Comparison of ENCODE assay signal across 27 cellular contexts in the genomic region with DNA sequence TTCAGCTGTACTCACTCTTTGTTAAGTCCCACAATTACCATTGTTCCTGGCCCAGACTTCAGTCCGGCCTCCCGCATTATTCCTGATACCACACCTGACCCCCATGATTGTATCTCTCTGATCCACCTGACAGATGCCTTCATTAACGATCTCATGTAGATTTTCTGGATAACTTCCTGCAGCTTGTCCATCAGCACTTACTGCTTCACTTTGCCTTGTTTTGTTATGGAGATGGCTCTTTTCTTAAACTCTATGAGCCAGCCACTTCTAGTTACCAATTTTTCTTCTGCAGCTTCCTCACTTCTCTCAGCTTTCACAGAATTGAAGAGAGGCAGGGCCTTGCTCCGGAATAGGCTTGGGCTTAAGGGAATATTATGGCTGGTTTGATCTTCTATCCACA.
"Had no signal": no experiment of that assay in that cellular context is flagged by ENCODE, and none has a peak within 500 bp of the region (broad histone marks: within the 10 kb centered on the region; RNA-seq: fewer than 3 reads in every experiment).

No MANE protein-coding gene starts in this region.

- H3K4me1 ChIP-seq: ascending aorta, heart left ventricle had no signal

- ATAC-seq: activated naive CD4-positive, alpha-beta T cell treated with anti-CD3 and anti-CD28 coated beads, Interleukin-2, amount 50 U/mL, for 72 hours; activated T-cell treated with anti-CD3 and anti-CD28 coated beads, Interleukin-2, amount 50 U/mL, for 72 hours; esophagus mucosa; heart left ventricle; T-helper 17 cell had no signal

- H3K4me3 ChIP-seq: ascending aorta, heart left ventricle had no signal

- DNase-seq: activated CD4-positive, alpha-beta memory T cell treated with anti-CD3 and anti-CD28 coated beads, Interleukin-2, amount 10 ng/mL, durations not matched to agents 7 days and 5 days; activated CD4-positive, alpha-beta T cell treated with anti-CD3 and anti-CD28 coated beads for 1 hour; activated CD4-positive, alpha-beta T cell treated with anti-CD3 and anti-CD28 coated beads for 4 hours; activated CD4-positive, alpha-beta T cell treated with anti-CD3 and anti-CD28 coated beads, Interleukin-2, amount 10 ng/mL, durations not matched to agents 7 days and 5 days; activated CD4-positive, alpha-beta T cell treated with anti-CD3 and anti-CD28 coated beads, Interleukin-2, amount 50 U/mL, for 4 hours; activated CD8-positive, alpha-beta memory T cell treated with anti-CD3 and anti-CD28 coated beads, Interleukin-2, amount 50 U/mL, for 48 hours; activated gamma-delta T cell; activated naive CD4-positive, alpha-beta T cell; activated naive CD4-positive, alpha-beta T cell treated with anti-CD3 and anti-CD28 coated beads, Interleukin-2, amount 10 ng/mL, durations not matched to agents 7 days and 5 days; activated naive CD8-positive, alpha-beta T cell treated with anti-CD3 and anti-CD28 coated beads, Interleukin-2, amount 10 ng/mL, durations not matched to agents 7 days and 5 days; activated T-cell treated with anti-CD3 and anti-CD28 coated beads for 4 hours; activated T-cell treated with anti-CD3 and anti-CD28 coated beads, Interleukin-2, amount 50 U/mL, for 24 hours; activated T-cell treated with anti-CD3 and anti-CD28 coated beads, Interleukin-2, amount 50 U/mL, for 72 hours; cortex of kidney; dermis blood vessel endothelial cell; effector CD8-positive, alpha-beta T cell; foreskin fibroblast; glutamatergic neuron; heart left ventricle; T-helper 1 cell; T-helper 17 cell; T1000 had no signal

- H3K27ac Mint-ChIP-seq: activated CD4-positive, alpha-beta memory T cell treated with anti-CD3 and anti-CD28 coated beads, Interleukin-2, amount 10 ng/mL, durations not matched to agents 7 days and 5 days; activated CD4-positive, alpha-beta T cell treated with anti-CD3 and anti-CD28 coated beads, Interleukin-2, amount 10 ng/mL, durations not matched to agents 7 days and 5 days; activated naive CD4-positive, alpha-beta T cell treated with anti-CD3 and anti-CD28 coated beads, Interleukin-2, amount 10 ng/mL, durations not matched to agents 7 days and 5 days; activated naive CD4-positive, alpha-beta T cell treated with anti-CD3 and anti-CD28 coated beads, Interleukin-2, amount 50 U/mL, for 72 hours; activated naive CD8-positive, alpha-beta T cell treated with anti-CD3 and anti-CD28 coated beads, Interleukin-2, amount 10 ng/mL, durations not matched to agents 7 days and 5 days; activated T-cell treated with anti-CD3 and anti-CD28 coated beads, Interleukin-2, amount 50 U/mL, for 24 hours; activated T-cell treated with anti-CD3 and anti-CD28 coated beads, Interleukin-2, amount 50 U/mL, for 72 hours; brain; T-helper 17 cell; T-helper 2 cell treated with Interferon-gamma antibody and Interleukin-4, amounts not matched to agents 5 μg/mL and 100 μg/mL, for 36 hours had no signal

- H3K27me3 Mint-ChIP-seq: activated CD4-positive, alpha-beta memory T cell treated with anti-CD3 and anti-CD28 coated beads, Interleukin-2, amount 10 ng/mL, durations not matched to agents 7 days and 5 days; activated CD4-positive, alpha-beta T cell treated with anti-CD3 and anti-CD28 coated beads, Interleukin-2, amount 10 ng/mL, durations not matched to agents 7 days and 5 days; activated naive CD4-positive, alpha-beta T cell treated with anti-CD3 and anti-CD28 coated beads, Interleukin-2, amount 10 ng/mL, durations not matched to agents 7 days and 5 days; activated naive CD8-positive, alpha-beta T cell treated with anti-CD3 and anti-CD28 coated beads, Interleukin-2, amount 10 ng/mL, durations not matched to agents 7 days and 5 days; activated T-cell treated with anti-CD3 and anti-CD28 coated beads, Interleukin-2, amount 50 U/mL, for 24 hours; brain; T-helper 17 cell had no signal

- H3K27ac ChIP-seq: ascending aorta, heart left ventricle had no signal

- H3K4me3 Mint-ChIP-seq: activated CD4-positive, alpha-beta memory T cell treated with anti-CD3 and anti-CD28 coated beads, Interleukin-2, amount 10 ng/mL, durations not matched to agents 7 days and 5 days; activated CD4-positive, alpha-beta T cell treated with anti-CD3 and anti-CD28 coated beads, Interleukin-2, amount 10 ng/mL, durations not matched to agents 7 days and 5 days; activated naive CD4-positive, alpha-beta T cell treated with anti-CD3 and anti-CD28 coated beads, Interleukin-2, amount 10 ng/mL, durations not matched to agents 7 days and 5 days; activated naive CD8-positive, alpha-beta T cell treated with anti-CD3 and anti-CD28 coated beads, Interleukin-2, amount 10 ng/mL, durations not matched to agents 7 days and 5 days; activated T-cell treated with anti-CD3 and anti-CD28 coated beads, Interleukin-2, amount 50 U/mL, for 24 hours; activated T-cell treated with anti-CD3 and anti-CD28 coated beads, Interleukin-2, amount 50 U/mL, for 72 hours; brain; T-helper 17 cell; T-helper 2 cell treated with Interferon-gamma antibody and Interleukin-4, amounts not matched to agents 5 μg/mL and 100 μg/mL, for 36 hours had no signal

- H3K27me3 ChIP-seq: ascending aorta, heart left ventricle had no signal

- H3K9me3 ChIP-seq: ascending aorta, heart left ventricle had no signal

- H3K4me1 Mint-ChIP-seq: activated CD4-positive, alpha-beta memory T cell treated with anti-CD3 and anti-CD28 coated beads, Interleukin-2, amount 10 ng/mL, durations not matched to agents 7 days and 5 days; activated CD4-positive, alpha-beta T cell treated with anti-CD3 and anti-CD28 coated beads, Interleukin-2, amount 10 ng/mL, durations not matched to agents 7 days and 5 days; activated naive CD4-positive, alpha-beta T cell treated with anti-CD3 and anti-CD28 coated beads, Interleukin-2, amount 10 ng/mL, durations not matched to agents 7 days and 5 days; activated naive CD8-positive, alpha-beta T cell treated with anti-CD3 and anti-CD28 coated beads, Interleukin-2, amount 10 ng/mL, durations not matched to agents 7 days and 5 days; brain; T-helper 17 cell had no signal

- H3K36me3 ChIP-seq: ascending aorta, heart left ventricle had no signal

- H3K36me3 Mint-ChIP-seq: activated naive CD4-positive, alpha-beta T cell treated with anti-CD3 and anti-CD28 coated beads, Interleukin-2, amount 10 ng/mL, durations not matched to agents 7 days and 5 days; activated naive CD4-positive, alpha-beta T cell treated with anti-CD3 and anti-CD28 coated beads, Interleukin-2, amount 50 U/mL, for 72 hours; activated naive CD8-positive, alpha-beta T cell treated with anti-CD3 and anti-CD28 coated beads, Interleukin-2, amount 10 ng/mL, durations not matched to agents 7 days and 5 days; brain had no signal
